In genomic region chr11:65856689-65857499, GRCh38 we compare ENCODE assay signal across 8 cellular contexts. TPM values are rescaled to one million over a fixed set of nuclear protein-coding genes. Genes with fewer than 3 reads are reported as not detected.
DNase-seq lines count a peak whose midpoint lies in the region; ATAC-seq and TF ChIP-seq lines count a peak whose summit lies in the region.

No MANE protein-coding gene starts in this region.

- H3K9me3 Mint-ChIP-seq in activated naive CD4-positive, alpha-beta T cell treated with anti-CD3 and anti-CD28 coated beads, Interleukin-2, amount 10 ng/mL, durations not matched to agents 7 days and 5 days: peaks cover 1% of the 10 kb centered on the region

- peaks cover 47% of the 10 kb centered on the region for H3K36me3 Mint-ChIP-seq in activated naive CD4-positive, alpha-beta T cell treated with anti-CD3 and anti-CD28 coated beads, Interleukin-2, amount 10 ng/mL, durations not matched to agents 7 days and 5 days

- no peaks in the 10 kb centered on the region for H3K27me3 ChIP-seq in SJSA1 (replicated peaks)

- H3K27ac ChIP-seq in SJSA1: peak overlapping the region; percentile 75
- peak overlapping the region; percentile 86 for H3K27ac ChIP-seq in temporal lobe (ENCODE audit: low read depth, low read length)

- H3K9me3 ChIP-seq in SJSA1 (replicated peaks): peaks cover 10% of the 10 kb centered on the region

- H3K27me3 Mint-ChIP-seq in activated naive CD4-positive, alpha-beta T cell treated with anti-CD3 and anti-CD28 coated beads, Interleukin-2, amount 10 ng/mL, durations not matched to agents 7 days and 5 days: no peaks in the 10 kb centered on the region

- CTCF ChIA-PET in activated naive CD4-positive, alpha-beta T cell treated with anti-CD3 and anti-CD28 coated beads, Interleukin-2, amount 10 ng/mL, durations not matched to agents 7 days and 5 days (lab: Charles Lee): interaction anchor here (5.6 kb wide), 1 partner anchor 31 kb away, joined by 107 read pairs; the partner anchor contains the start of genes CCDC85B and FIBP

- peaks cover 29% of the 10 kb centered on the region for H3K4me1 ChIP-seq in SJSA1 (replicated peaks)

- DNase-seq in AG08396 (ENCODE audit: low spot score) (peak; percentile 74), HT-29 (ENCODE audit: low spot score) (peak; percentile 75), SJSA1 (ENCODE audit: low read depth in 1 of 2, low spot score in 2 of 2) (peak; percentile 89 to 93), glomerular visceral epithelial cell (ENCODE audit: extremely low spot score) (peak; percentile 60), omental fat pad (ENCODE audit: low spot score) (peak; percentile 65)
- DNase-seq in activated naive CD4-positive, alpha-beta T cell treated with anti-CD3 and anti-CD28 coated beads, Interleukin-2, amount 10 ng/mL, durations not matched to agents 7 days and 5 days: peak; percentile 93

- TF ChIP-seq CTCF in omental fat pad (IDR thresholded peaks at IDR 0.05): no peak

- H3K4me3 ChIP-seq in SJSA1: peak overlapping the region; percentile 93

- H3K36me3 ChIP-seq in SJSA1: peaks cover 76% of the 10 kb centered on the region

- H3K4me1 Mint-ChIP-seq in activated naive CD4-positive, alpha-beta T cell treated with anti-CD3 and anti-CD28 coated beads, Interleukin-2, amount 10 ng/mL, durations not matched to agents 7 days and 5 days: peaks cover 56% of the 10 kb centered on the region

- H3K27ac Mint-ChIP-seq in activated naive CD4-positive, alpha-beta T cell treated with anti-CD3 and anti-CD28 coated beads, Interleukin-2, amount 10 ng/mL, durations not matched to agents 7 days and 5 days: peak overlapping the region; percentile 88

- peak overlapping the region; percentile 88 for H3K4me3 Mint-ChIP-seq in activated naive CD4-positive, alpha-beta T cell treated with anti-CD3 and anti-CD28 coated beads, Interleukin-2, amount 10 ng/mL, durations not matched to agents 7 days and 5 days

- ATAC-seq in GM18873 (IDR thresholded peaks at IDR 0.05; ENCODE audit: low FRiP score, unreplicated experiment): peak; percentile 22
- peak; percentile 30 for ATAC-seq in omental fat pad (ENCODE audit: low FRiP score)

RNA-seq across cellular contexts. Expression of gene CFL1, which starts 1.1 kb away (rescaled TPM):
- 2,410 and 2,611 TPM in 2 replicates for total RNA-seq in HT-29 (2014; rRNA removed; shearing (Covaris generic))
- 4,273 and 4,722 TPM in 2 replicates for total RNA-seq in SJSA1 (2014; rRNA removed; shearing (Covaris generic))
- 100 to 1,000 TPM; 485 to 798 (median 586) TPM for total RNA-seq in omental fat pad
- total RNA-seq in temporal lobe: 666 TPM

RNA-seq across cellular contexts. Expression of gene MUS81, which starts 3.3 kb away (rescaled TPM):
- 118 and 143 TPM in 2 replicates for total RNA-seq in HT-29 (2014; rRNA removed; shearing (Covaris generic))
- 121 and 130 TPM in 2 replicates for total RNA-seq in SJSA1 (2014; rRNA removed; shearing (Covaris generic))
- total RNA-seq in omental fat pad: 10 to 100 TPM; 25.9 to 60.8 (median 28.8) TPM
- total RNA-seq in temporal lobe: 31.0 TPM

RNA-seq across cellular contexts. Expression of gene EFEMP2, which starts 15.7 kb away (rescaled TPM):
- 1.2 and 1.6 TPM in 2 replicates for total RNA-seq in HT-29 (2014; rRNA removed; shearing (Covaris generic))
- 120 and 194 TPM in 2 replicates for total RNA-seq in SJSA1 (2014; rRNA removed; shearing (Covaris generic))
- 10 to 100 TPM; 39.4 to 81.8 (median 66.1) TPM for total RNA-seq in omental fat pad
- 8.4 TPM for total RNA-seq in temporal lobe

RNA-seq across cellular contexts. Expression of gene CTSW, which starts 22.7 kb away (rescaled TPM):
- total RNA-seq in HT-29 (2014; rRNA removed; shearing (Covaris generic)): not detected in 2 replicates
- 1.9 TPM in 1 of 2 replicates, not detected in the other for total RNA-seq in SJSA1 (2014; rRNA removed; shearing (Covaris generic))
- total RNA-seq in omental fat pad (1 to 10 TPM; 1.6 to 3.9 (median 2.8) TPM), temporal lobe (not detected)

RNA-seq across cellular contexts. Expression of gene SNX32, which starts 23.1 kb away (rescaled TPM):
- not detected in 2 replicates for total RNA-seq in HT-29 (2014; rRNA removed; shearing (Covaris generic))
- total RNA-seq in SJSA1 (2014; rRNA removed; shearing (Covaris generic)): 0.16 TPM in 1 of 2 replicates, not detected in the other
- total RNA-seq in omental fat pad (1 to 10 TPM in 2 of 4 donors, under 1 TPM in 2; 0.79 to 1.6 (median 1.1) TPM), temporal lobe (10.8 TPM)

Comparison
In these comparisons a context has a peak if more than half of its experiments do, and no peak if none do; other contexts are left out.
1. Peak in every context shown above with its lines: DNase-seq, ATAC-seq, H3K4me3 ChIP-seq and H3K27ac ChIP-seq.